13 cellular contexts compared by ENCODE assay signal in genomic region chr13:114338959-114339358, GRCh38. TPM values are rescaled to one million over a fixed set of nuclear protein-coding genes. Genes with fewer than 3 reads are reported as not detected.
DNase-seq lines count a peak whose midpoint lies in the region; ATAC-seq and TF ChIP-seq lines count a peak whose summit lies in the region.
"Had no signal": no experiment of that assay in that cellular context is flagged by ENCODE, and none has a peak within 500 bp of the region (broad histone marks: within the 10 kb centered on the region; RNA-seq: fewer than 3 reads in every experiment).

No MANE protein-coding gene starts in this region.

- H2AFZ ChIP-seq in HCT116 (ENCODE audit: low read depth, low read length, poor library complexity, severe bottlenecking) (no peak overlapping the region), MM.1S (ENCODE audit: low read length) (no peak overlapping the region)

- no peak overlapping the region for H3K4me2 ChIP-seq in HCT116 (ENCODE audit: low read length)
- H3K4me2 ChIP-seq in MM.1S (ENCODE audit: low read depth, low read length), result peak overlapping the region; percentile 68; the same call in 1 of the 2 replicates

- TF ChIP-seq CTCF in HCT116 (IDR thresholded peaks at IDR 0.05 in 2 of 3, conservative IDR thresholded peaks at IDR 0.05 in 1 of 3; ENCODE audit: borderline replicate concordance in 1 of 3, insufficient read depth in 1 of 3, low read depth in 2 of 3, low read length in 2 of 3), result no peak
- TF ChIP-seq CTCF in MM.1S (IDR thresholded peaks at IDR 0.05; ENCODE audit: low read length), result no peak
- TF ChIP-seq CTCF in endodermal cell (conservative IDR thresholded peaks at IDR 0.05), result no peak
- TF ChIP-seq CTCF in nephron progenitor cell (IDR thresholded peaks at IDR 0.05), result no peak

- H3K79me2 ChIP-seq in HCT116 (ENCODE audit: insufficient read depth, low read length), result no peaks in the 10 kb centered on the region
- H3K79me2 ChIP-seq in MM.1S (ENCODE audit: low read length), result no peaks in the 10 kb centered on the region

- H3K4me3 ChIP-seq in HCT116 (replicated peaks in 1 of 2; ENCODE audit: low read depth in 1 of 2, low read length in 2 of 2) (no peak overlapping the region), MM.1S (ENCODE audit: low read length) (no peak overlapping the region), endodermal cell (ENCODE audit: low read length) (no peak overlapping the region)

- H3K36me3 Mint-ChIP-seq in endodermal cell (ENCODE audit: low read depth) (no peaks in the 10 kb centered on the region), nephron progenitor cell (ENCODE audit: low read depth) (no peaks in the 10 kb centered on the region)
- H3K36me3 Mint-ChIP-seq in activated T-cell treated with anti-CD3 and anti-CD28 coated beads, Interleukin-2, amount 50 U/mL, for 4 hours (ENCODE audit: insufficient read depth), result no peaks in the 10 kb centered on the region
- H3K36me3 Mint-ChIP-seq in stimulated activated memory B cell treated with anti-CD40 and anti-IgM and Interleukin-4, amounts not matched to agents 10 μg/mL and 1 μg/mL and 100 μg/mL, for 72 hours, result no peaks in the 10 kb centered on the region
- H3K36me3 Mint-ChIP-seq: CD4-positive, alpha-beta memory T cell had no signal

- H3K36me3 ChIP-seq in HCT116 (ENCODE audit: control insufficient read depth in 1 of 2, insufficient read depth in 2 of 2, low read length in 2 of 2) (no peaks in the 10 kb centered on the region), MM.1S (replicated peaks; ENCODE audit: insufficient read depth, low read length) (no peaks in the 10 kb centered on the region), endodermal cell (ENCODE audit: control insufficient read depth, insufficient read depth, low read length) (no peaks in the 10 kb centered on the region)
- H3K36me3 ChIP-seq: BE2C had no signal

- 0 out of 2 replicates have a peak, but pooled peaks have one; percentile 23 for ATAC-seq in HCT116
- ATAC-seq in activated T-cell treated with anti-CD3 and anti-CD28 coated beads, Interleukin-2, amount 50 U/mL, for 4 hours, result no peak
- ATAC-seq in stimulated activated memory B cell treated with anti-CD40 and anti-IgM and Interleukin-4, amounts not matched to agents 10 μg/mL and 1 μg/mL and 100 μg/mL, for 72 hours, result no peak

- RAD21 ChIA-PET in HCT116 (lab: Charles Lee; ENCODE audit: low non-redundant PET in 1 of 2, low total read pairs in 2 of 2, uncharacterized antibody in 2 of 2, unreplicated experiment in 2 of 2), result no interaction called here

- H3K27me3 ChIP-seq in HCT116 (ENCODE audit: insufficient read depth, low read length), result no peaks in the 10 kb centered on the region
- H3K27me3 ChIP-seq in MM.1S (replicated peaks; ENCODE audit: insufficient read depth, low read length), result no peaks in the 10 kb centered on the region
- H3K27me3 ChIP-seq in endodermal cell (ENCODE audit: control insufficient read depth, insufficient read depth, low read length, poor library complexity, severe bottlenecking), result no peaks in the 10 kb centered on the region
- H3K27me3 ChIP-seq: BE2C had no signal

- no peaks in the 10 kb centered on the region for H3K27me3 Mint-ChIP-seq in endodermal cell (ENCODE audit: insufficient read depth)
- H3K27me3 Mint-ChIP-seq in nephron progenitor cell (ENCODE audit: low read depth, poor library complexity), result peaks cover 8% of the 10 kb centered on the region
- peaks cover 2% of the 10 kb centered on the region for H3K27me3 Mint-ChIP-seq in activated T-cell treated with anti-CD3 and anti-CD28 coated beads, Interleukin-2, amount 50 U/mL, for 4 hours (ENCODE audit: low read depth)
- H3K27me3 Mint-ChIP-seq in stimulated activated memory B cell treated with anti-CD40 and anti-IgM and Interleukin-4, amounts not matched to agents 10 μg/mL and 1 μg/mL and 100 μg/mL, for 72 hours, result no peaks in the 10 kb centered on the region

- H3K4me3 Mint-ChIP-seq in endodermal cell (no peak overlapping the region), nephron progenitor cell (no peak overlapping the region)
- H3K4me3 Mint-ChIP-seq in activated T-cell treated with anti-CD3 and anti-CD28 coated beads, Interleukin-2, amount 50 U/mL, for 4 hours, result no peak overlapping the region
- H3K4me3 Mint-ChIP-seq in stimulated activated memory B cell treated with anti-CD40 and anti-IgM and Interleukin-4, amounts not matched to agents 10 μg/mL and 1 μg/mL and 100 μg/mL, for 72 hours, result no peak overlapping the region
- H3K4me3 Mint-ChIP-seq: IgD-negative memory B cell had no signal

- DNase-seq in HCT116 (ENCODE audit: low read depth, low spot score) (no peak), MM.1S (no peak), endodermal cell (peak; percentile 53), nephron progenitor cell (no peak), Kasumi-1 (lab: John Stamatoyannopoulos, UW) (no peak)
- no peak for DNase-seq in activated T-cell treated with anti-CD3 and anti-CD28 coated beads, Interleukin-2, amount 50 U/mL, for 4 hours
- DNase-seq: BE2C; CD4-positive, alpha-beta memory T cell; EL; HCEC 1CT had no signal

- BruUV-seq in HCT116 (replicated peaks; lab: Mats Ljungman, UMichigan), result no TSS peak

- no peak for TF ChIP-seq POLR2A in HCT116 (IDR thresholded peaks at IDR 0.05; ENCODE audit: borderline replicate concordance, extremely low read depth, insufficient read depth, insufficient read length)

- H4K20me1 ChIP-seq in HCT116 (ENCODE audit: insufficient read depth), result no peaks in the 10 kb centered on the region
- H4K20me1 ChIP-seq in MM.1S (ENCODE audit: insufficient read depth, low read length), result no peaks in the 10 kb centered on the region

- H3K4me1 ChIP-seq in HCT116 (ENCODE audit: control insufficient read depth in 1 of 2, insufficient read depth in 2 of 2, low read length in 2 of 2) (peaks cover 0 to 10% of the 10 kb centered on the region in 2 experiments; a peak in 1 of 4 replicates), MM.1S (ENCODE audit: low read length) (peaks cover 32% of the 10 kb centered on the region), endodermal cell (ENCODE audit: control insufficient read depth, insufficient read depth, low read length) (peaks cover 2% of the 10 kb centered on the region)
- H3K4me1 ChIP-seq: BE2C had no signal

- TF ChIP-seq RAD21 in HCT116 (IDR thresholded peaks at IDR 0.05; ENCODE audit: low read depth), result no peak

- H3K27ac ChIP-seq in HCT116 (ENCODE audit: low read depth, low read length) (no peak overlapping the region), MM.1S (ENCODE audit: low read length) (no peak overlapping the region), endodermal cell (ENCODE audit: low read depth, low read length) (no peak overlapping the region)
- H3K27ac ChIP-seq: C4-2B had no signal

- H3K27ac Mint-ChIP-seq in endodermal cell (no peak overlapping the region), nephron progenitor cell (no peak overlapping the region)
- H3K27ac Mint-ChIP-seq in stimulated activated memory B cell treated with anti-CD40 and anti-IgM and Interleukin-4, amounts not matched to agents 10 μg/mL and 1 μg/mL and 100 μg/mL, for 72 hours, result no peak overlapping the region
- H3K27ac Mint-ChIP-seq: IgD-negative memory B cell had no signal

- H3K9ac ChIP-seq in HCT116 (ENCODE audit: low read length), result no peak overlapping the region
- no peak overlapping the region; the same call in 1 of the 2 replicates for H3K9ac ChIP-seq in MM.1S (ENCODE audit: low read length)
- H3K9ac ChIP-seq in endodermal cell (ENCODE audit: extremely low read depth, low read length, poor library complexity, severe bottlenecking), result no peak overlapping the region

- CTCF ChIA-PET in HCT116 (lab: Charles Lee), result no interaction called here

- no peaks in the 10 kb centered on the region for H3K9me2 ChIP-seq in HCT116 (ENCODE audit: insufficient read depth)
- H3K9me2 ChIP-seq in MM.1S (replicated peaks; ENCODE audit: insufficient read depth, low read length), result no peaks in the 10 kb centered on the region

- WGBS in endodermal cell (ENCODE audit: insufficient coverage in 1 of 2, insufficient read length in 1 of 2), 2 experiments, result 95 to 98% methylated on average over 5 of the region's 5 CpGs

- H3K4me1 Mint-ChIP-seq in endodermal cell, result peaks cover 22% of the 10 kb centered on the region
- H3K4me1 Mint-ChIP-seq in nephron progenitor cell, result peaks cover 21% of the 10 kb centered on the region
- peaks cover 24% of the 10 kb centered on the region for H3K4me1 Mint-ChIP-seq in activated T-cell treated with anti-CD3 and anti-CD28 coated beads, Interleukin-2, amount 50 U/mL, for 4 hours (ENCODE audit: low read depth)
- peaks cover 22% of the 10 kb centered on the region for H3K4me1 Mint-ChIP-seq in stimulated activated memory B cell treated with anti-CD40 and anti-IgM and Interleukin-4, amounts not matched to agents 10 μg/mL and 1 μg/mL and 100 μg/mL, for 72 hours

- POLR2A ChIA-PET in HCT116 (lab: Charles Lee), result no interaction called here

- peaks cover 28% of the 10 kb centered on the region for H3F3A ChIP-seq in MM.1S (ENCODE audit: insufficient read depth, low read length)

- no peaks in the 10 kb centered on the region for H3K9me3 ChIP-seq in HCT116 (ENCODE audit: control insufficient read depth in 1 of 2, insufficient read depth in 1 of 2, low read depth in 1 of 2, low read length in 2 of 2)
- no peaks in the 10 kb centered on the region for H3K9me3 ChIP-seq in MM.1S (replicated peaks; ENCODE audit: insufficient read depth, low read length)
- no peaks in the 10 kb centered on the region for H3K9me3 ChIP-seq in endodermal cell (ENCODE audit: control insufficient read depth, low read length)
- H3K9me3 ChIP-seq: BE2C had no signal

- intact Hi-C loops in HCT116 (cut with micrococcal nuclease), result no loop called here

- peaks cover 2% of the 10 kb centered on the region for H3K9me3 Mint-ChIP-seq in endodermal cell
- no peaks in the 10 kb centered on the region for H3K9me3 Mint-ChIP-seq in nephron progenitor cell
- H3K9me3 Mint-ChIP-seq in activated T-cell treated with anti-CD3 and anti-CD28 coated beads, Interleukin-2, amount 50 U/mL, for 4 hours, result no peaks in the 10 kb centered on the region
- H3K9me3 Mint-ChIP-seq in stimulated activated memory B cell treated with anti-CD40 and anti-IgM and Interleukin-4, amounts not matched to agents 10 μg/mL and 1 μg/mL and 100 μg/mL, for 72 hours, result no peaks in the 10 kb centered on the region
- H3K9me3 Mint-ChIP-seq: CD4-positive, alpha-beta memory T cell; IgD-negative memory B cell had no signal

RNA-seq across cellular contexts. Expression of gene CHAMP1, which starts 24.7 kb away (rescaled TPM):
- 31.5 TPM for total RNA-seq in HCT116 (2021; ENCODE audit: unreplicated experiment)
- 11.4 and 14.7 TPM in 2 replicates for polyA plus RNA-seq in HCT116 (2012)
- total RNA-seq in endodermal cell, result 10 to 100 TPM; 34.6 to 36.1 TPM
- polyA plus RNA-seq in endodermal cell (2013, experiment 1 of 2), result 50.6 TPM
- polyA plus RNA-seq in endodermal cell (2013, experiment 2 of 2), result 47.8 TPM
- total RNA-seq in activated T-cell treated with anti-CD3 and anti-CD28 coated beads, Interleukin-2, amount 50 U/mL, for 4 hours, result 10 to 100 TPM; 40.7 to 44.1 (median 42.3) TPM

RNA-seq across cellular contexts. Expression of gene UPF3A, which starts 57.6 kb away (rescaled TPM):
- total RNA-seq in HCT116 (2021; ENCODE audit: unreplicated experiment) (31.8 TPM), endodermal cell (10 to 100 TPM; 56.5 to 81.2 TPM)
- polyA plus RNA-seq in HCT116 (2012), result 19.4 and 22.3 TPM in 2 replicates
- polyA plus RNA-seq in endodermal cell (2013, experiment 1 of 2), result 74.4 TPM
- polyA plus RNA-seq in endodermal cell (2013, experiment 2 of 2), result 78.5 TPM
- total RNA-seq in activated T-cell treated with anti-CD3 and anti-CD28 coated beads, Interleukin-2, amount 50 U/mL, for 4 hours, result 10 to 100 TPM; 38.5 to 45.7 (median 40.7) TPM
